8 cellular contexts compared by ENCODE assay signal in genomic region chr14:49768301-49769121, GRCh38. TPM values are rescaled to one million over a fixed set of nuclear protein-coding genes. Genes with fewer than 3 reads are reported as not detected.
DNase-seq lines count a peak whose midpoint lies in the region; ATAC-seq and TF ChIP-seq lines count a peak whose summit lies in the region.

No MANE protein-coding gene starts in this region.

- ATAC-seq in HG02884 (IDR thresholded peaks at IDR 0.05; ENCODE audit: unreplicated experiment) (peak; percentile 28), memory B cell (ENCODE audit: low read depth) (peak; percentile 22)
- peak; percentile 74 for ATAC-seq in activated CD8-positive, alpha-beta T cell treated with anti-CD3 and anti-CD28 coated beads for 36 hours

- H3K4me3 Mint-ChIP-seq in activated CD8-positive, alpha-beta T cell treated with anti-CD3 and anti-CD28 coated beads for 36 hours: peak overlapping the region; percentile 93
- H3K4me3 Mint-ChIP-seq in memory B cell: peak overlapping the region; percentile 93

- DNase-seq in NCI-H2227 (lab: John Stamatoyannopoulos, UW; ENCODE audit: unreplicated experiment) (peak; percentile 65), NCI-H2227 treated with DMSO at 0.1 percent for 48 hours (lab: John Stamatoyannopoulos, UW) (no peak), NCI-H2171 (lab: John Stamatoyannopoulos, UW) (peak; percentile 48), memory B cell (ENCODE audit: low spot score in 2 of 2) (peak; percentile 23 to 40)
- peak; percentile 91 for DNase-seq in activated CD8-positive, alpha-beta T cell treated with anti-CD3 and anti-CD28 coated beads for 36 hours
- peak; percentile 47 for DNase-seq in effector CD8-positive, alpha-beta T cell (lab: John Stamatoyannopoulos, UW)
- peak; percentile 31 for DNase-seq in stimulated activated CD8-positive, alpha-beta memory T cell treated with anti-CD3 and anti-CD28 coated beads, Interleukin-12 subunit alpha, Interleukin-12 subunit beta, amount 100 ng/mL, for 4 hours (ENCODE audit: low read depth)

- intact Hi-C loops in activated CD8-positive, alpha-beta T cell treated with anti-CD3 and anti-CD28 coated beads for 36 hours (cut with micrococcal nuclease): loop anchor here (5.0 kb wide), 1 partner anchor 136 kb away; no protein-coding TSS in a partner anchor

- H3K4me1 Mint-ChIP-seq in activated CD8-positive, alpha-beta T cell treated with anti-CD3 and anti-CD28 coated beads for 36 hours (ENCODE audit: low read depth): peaks cover 31% of the 10 kb centered on the region
- peaks cover 13% of the 10 kb centered on the region for H3K4me1 Mint-ChIP-seq in memory B cell

- no peak for TF ChIP-seq CTCF in activated CD8-positive, alpha-beta T cell treated with anti-CD3 and anti-CD28 coated beads for 36 hours (IDR thresholded peaks at IDR 0.05)

- CTCF ChIA-PET in activated CD8-positive, alpha-beta T cell treated with anti-CD3 and anti-CD28 coated beads for 36 hours (lab: Charles Lee): interaction anchor here (0.9 to 3.7 kb wide), 14 partner anchors 8 to 182 kb away, joined by 3 to 19 read pairs (median 6); partner anchors contain the start of genes DNAAF2, MGAT2, NEMF and POLE2

- peaks cover 2% of the 10 kb centered on the region for H3K36me3 Mint-ChIP-seq in activated CD8-positive, alpha-beta T cell treated with anti-CD3 and anti-CD28 coated beads for 36 hours (ENCODE audit: low read depth)
- H3K36me3 Mint-ChIP-seq in memory B cell: peaks cover 2% of the 10 kb centered on the region

- no peaks in the 10 kb centered on the region for H3K9me3 Mint-ChIP-seq in activated CD8-positive, alpha-beta T cell treated with anti-CD3 and anti-CD28 coated beads for 36 hours
- H3K9me3 Mint-ChIP-seq in memory B cell: no peaks in the 10 kb centered on the region

- peak overlapping the region; percentile 98 for H3K27ac Mint-ChIP-seq in activated CD8-positive, alpha-beta T cell treated with anti-CD3 and anti-CD28 coated beads for 36 hours
- peak overlapping the region; percentile 96 for H3K27ac Mint-ChIP-seq in memory B cell

- H3K27me3 Mint-ChIP-seq in activated CD8-positive, alpha-beta T cell treated with anti-CD3 and anti-CD28 coated beads for 36 hours: no peaks in the 10 kb centered on the region
- H3K27me3 Mint-ChIP-seq in memory B cell: no peaks in the 10 kb centered on the region

- POLR2A ChIA-PET in activated CD8-positive, alpha-beta T cell treated with anti-CD3 and anti-CD28 coated beads for 36 hours (lab: Charles Lee): interaction anchor here (0.6 to 3.7 kb wide), 26 partner anchors 7 to 348 kb away, joined by 3 to 36 read pairs (median 4); partner anchors contain the start of genes ARF6, DNAAF2, KLHDC1 and MGAT2

RNA-seq across cellular contexts. Expression of gene KLHDC2, which starts 0.6 kb away (rescaled TPM):
- total RNA-seq in activated CD8-positive, alpha-beta T cell treated with anti-CD3 and anti-CD28 coated beads for 36 hours: 10 to 100 TPM; 21.1 to 23.4 TPM

Comparison
In these comparisons a context has a peak if more than half of its experiments do, and no peak if none do; other contexts are left out.
1. ATAC-seq: peak in every context shown above with its lines; median percentile 74 in activated CD8-positive, alpha-beta T cell treated with anti-CD3 and anti-CD28 coated beads for 36 hours; 28 in HG02884; 22 in memory B cell.